ENCODE assay signal across 18 cellular contexts in genomic region chr7:71254751-71255150, GRCh38.
DNase-seq lines count a peak whose midpoint lies in the region; FAIRE-seq and TF ChIP-seq lines count a peak whose summit lies in the region.
"Had no signal": no experiment of that assay in that cellular context is flagged by ENCODE, and none has a peak within 500 bp of the region (broad histone marks: within the 10 kb centered on the region; RNA-seq: fewer than 3 reads in every experiment).

No MANE protein-coding gene starts in this region.

- H4K5ac ChIP-seq in H1 (ENCODE audit: insufficient read length, low read depth, low read length) = no peak overlapping the region

- H3K9ac ChIP-seq in HUES64 (ENCODE audit: low read depth, low read length) (no peak overlapping the region), H1 (replicated peaks in 1 of 4; ENCODE audit: extremely low read depth in 1 of 4, low read depth in 3 of 4, low read length in 3 of 4) (no peak overlapping the region)
- H3K9ac ChIP-seq: BLaER1, GM23248 had no signal

- H3K4me3 ChIP-seq in HUES64 (ENCODE audit: low read length) = no peak overlapping the region
- H3K4me3 ChIP-seq in H1 (ENCODE audit: extremely low read depth in 1 of 4, insufficient read depth in 2 of 4, low read depth in 3 of 4, low read length in 4 of 4) = no peak overlapping the region
- H3K4me3 ChIP-seq in sigmoid colon = no peak overlapping the region
- H3K4me3 ChIP-seq: BLaER1, GM23248, HAP-1 had no signal

- no peak overlapping the region for H3K4me3 Mint-ChIP-seq in progenitor cell of endocrine pancreas (ENCODE audit: low read depth)
- H3K4me3 Mint-ChIP-seq: CD8-positive, alpha-beta memory T cell had no signal

- H3K27me3 ChIP-seq in HUES64 (ENCODE audit: insufficient read depth, low read length) (no peaks in the 10 kb centered on the region), H1 (replicated peaks in 1 of 4; ENCODE audit: control insufficient read depth in 3 of 4, extremely low read depth in 1 of 4, insufficient read depth in 3 of 4, low read length in 3 of 4) (no peaks in the 10 kb centered on the region), sigmoid colon (no peaks in the 10 kb centered on the region)
- H3K27me3 ChIP-seq: BLaER1 had no signal

- no peaks in the 10 kb centered on the region for H3K36me3 ChIP-seq in HUES64 (ENCODE audit: insufficient read depth, low read length)
- peaks cover 0 to 8% (median 3%) of the 10 kb centered on the region in 4 experiments; a peak in 3 of 8 replicates for H3K36me3 ChIP-seq in H1 (ENCODE audit: control insufficient read depth in 2 of 4, insufficient read depth in 4 of 4, low read length in 3 of 4)
- no peaks in the 10 kb centered on the region for H3K36me3 ChIP-seq in sigmoid colon
- H3K36me3 ChIP-seq: BLaER1, HAP-1 had no signal

- H3K4me1 ChIP-seq in HUES64 (ENCODE audit: insufficient read depth, low read length) (peaks cover 11% of the 10 kb centered on the region), H1 (replicated peaks in 1 of 4; ENCODE audit: control insufficient read depth in 3 of 4, insufficient read depth in 4 of 4, low read length in 3 of 4) (peaks cover 1 to 15% (median 4%) of the 10 kb centered on the region in 4 experiments; a peak in 6 of 7 replicates), sigmoid colon (no peaks in the 10 kb centered on the region)
- H3K4me1 ChIP-seq: BLaER1, Caco-2, HAP-1 had no signal

- H3K9me3 Mint-ChIP-seq in progenitor cell of endocrine pancreas (ENCODE audit: low read depth) = peaks cover 7% of the 10 kb centered on the region

- H3K36me3 Mint-ChIP-seq in progenitor cell of endocrine pancreas (ENCODE audit: insufficient read depth) = no peaks in the 10 kb centered on the region
- H3K36me3 Mint-ChIP-seq: CD8-positive, alpha-beta memory T cell had no signal

- no peak for TF ChIP-seq RAD21 in H1 (IDR thresholded peaks at IDR 0.05 in 1 of 2, conservative IDR thresholded peaks at IDR 0.05 in 1 of 2; ENCODE audit: low read depth in 2 of 2, low read length in 2 of 2)

- H3K79me2 ChIP-seq in H1 (ENCODE audit: control insufficient read depth in 1 of 2, insufficient read depth in 2 of 2, low read length in 2 of 2) = peaks cover 0 to 67% of the 10 kb centered on the region in 2 experiments; a peak in 2 of 4 replicates

- WGBS in HUES64 = 92% methylated on average over 3 of the region's 3 CpGs
- 81% methylated on average over 3 of the region's 3 CpGs; no CpG with 5 or more reads in 1 of the 2 experiments for WGBS in H1 (ENCODE audit: extremely low coverage in 1 of 2, insufficient coverage in 1 of 2, insufficient read length in 1 of 2, insufficient replicate concordance in 2 of 2, low coverage in 1 of 2, low lambda C conversion rate in 2 of 2, missing lambda C conversion rate in 1 of 2), 2 experiments
- 87 to 88% methylated on average over 3 of the region's 3 CpGs for WGBS in sigmoid colon, 2 donors

- H3K4ac ChIP-seq in H1 (replicated peaks; ENCODE audit: insufficient read length, low read depth, low read length) = no peak overlapping the region

- no peak overlapping the region for H4K91ac ChIP-seq in H1 (replicated peaks; ENCODE audit: insufficient read length, low read length)

- no peak overlapping the region for H2BK15ac ChIP-seq in H1 (ENCODE audit: low read length)

- peak overlapping the region in 1 of 2 experiments; percentile 63; a peak in 1 of 4 replicates for H3K4me2 ChIP-seq in H1 (ENCODE audit: insufficient read depth in 1 of 2, low read depth in 2 of 2, low read length in 2 of 2)
- H3K4me2 ChIP-seq: BLaER1 had no signal

- H3K14ac ChIP-seq in H1 (ENCODE audit: insufficient read length) = no peak overlapping the region

- no peak overlapping the region for H3K27ac Mint-ChIP-seq in progenitor cell of endocrine pancreas
- H3K27ac Mint-ChIP-seq: CD8-positive, alpha-beta memory T cell had no signal

- H4K20me1 ChIP-seq in H1 (replicated peaks in 1 of 2; ENCODE audit: control insufficient read depth in 1 of 2, insufficient read depth in 2 of 2, low read length in 2 of 2) = no peaks in the 10 kb centered on the region
- H4K20me1 ChIP-seq: BLaER1 had no signal

- H2AFZ ChIP-seq in H1 (ENCODE audit: low read length) = no peak overlapping the region
- H2AFZ ChIP-seq: GM23248 had no signal

- H4K8ac ChIP-seq in H1 (ENCODE audit: extremely low read depth, insufficient read depth, low read length) = no peak overlapping the region

- POLR2A ChIA-PET in H1 (lab: Charles Lee; ENCODE audit: partially characterized antibody) = interaction anchor here (1.3 to 1.6 kb wide), 2 partner anchors 9 to 122 kb away, joined by 3 to 5 read pairs; no protein-coding TSS in a partner anchor

- intact Hi-C loops in sigmoid colon (cut with DNase I) = no loop called here

- CTCF ChIA-PET in H1 (lab: Charles Lee; ENCODE audit: partially characterized antibody) = interaction anchor here (1.0 to 1.9 kb wide), 6 partner anchors 8 to 481 kb away, joined by 4 to 7 read pairs (median 5); no protein-coding TSS in a partner anchor

- no peaks in the 10 kb centered on the region for H3K27me3 Mint-ChIP-seq in progenitor cell of endocrine pancreas
- H3K27me3 Mint-ChIP-seq: CD8-positive, alpha-beta memory T cell had no signal

- no peak for FAIRE-seq in H1 (lab: Jason Lieb, UNC)
- FAIRE-seq: GM18507, HepG2 had no signal

- 0 out of 2 replicates have a peak overlapping the region, but pooled peaks have one; percentile 67 for H2BK5ac ChIP-seq in H1 (ENCODE audit: low read depth, low read length)

- TF ChIP-seq POLR2A in H1 (IDR thresholded peaks at IDR 0.05; ENCODE audit: control extremely low read depth in 1 of 2, low read depth in 2 of 2, low read length in 2 of 2) (no peak), sigmoid colon (IDR thresholded peaks at IDR 0.05) (no peak)

- no peaks in the 10 kb centered on the region for H3K4me1 Mint-ChIP-seq in progenitor cell of endocrine pancreas (ENCODE audit: low read depth)
- H3K4me1 Mint-ChIP-seq: CD8-positive, alpha-beta memory T cell had no signal

- H3K27ac ChIP-seq in HUES64 (ENCODE audit: low read depth, low read length) (peak overlapping the region; percentile 85), H1 (ENCODE audit: low read depth, low read length) (no peak overlapping the region), sigmoid colon (no peak overlapping the region)
- H3K27ac ChIP-seq: 22Rv1, BLaER1, GM23248 had no signal

- TF ChIP-seq EP300 in H1 (IDR thresholded peaks at IDR 0.05; ENCODE audit: borderline replicate concordance in 1 of 2, low read depth in 2 of 2, low read length in 2 of 2) (no peak), sigmoid colon (IDR thresholded peaks at IDR 0.05) (no peak)

- H2BK20ac ChIP-seq in H1 (ENCODE audit: low read length) = no peak overlapping the region

- H3K23me2 ChIP-seq in H1 (ENCODE audit: low read depth, low read length) = no peaks in the 10 kb centered on the region

- TF ChIP-seq CTCF in H1 (IDR thresholded peaks at IDR 0.05; ENCODE audit: control extremely low read depth in 1 of 3, insufficient read depth in 1 of 3, low read depth in 1 of 3, low read length in 3 of 3) (no peak), progenitor cell of endocrine pancreas (IDR thresholded peaks at IDR 0.05; ENCODE audit: unreplicated experiment) (no peak), sigmoid colon (IDR thresholded peaks at IDR 0.05) (no peak)

- no peak overlapping the region for H3K18ac ChIP-seq in H1 (ENCODE audit: extremely low read depth, low read length)

- peaks cover 6% of the 10 kb centered on the region for H3K79me1 ChIP-seq in H1 (ENCODE audit: low read depth, low read length)

- H2BK12ac ChIP-seq in H1 (ENCODE audit: low read depth, low read length) = no peak overlapping the region

- 0 out of 2 replicates have a peak, but pooled peaks cover 5% of the 10 kb centered on the region for H3K9me3 ChIP-seq in HUES64 (ENCODE audit: insufficient read depth, low read depth, low read length)
- peaks cover 12 to 18% of the 10 kb centered on the region in 2 experiments; a peak in 3 of 4 replicates for H3K9me3 ChIP-seq in H1 (ENCODE audit: insufficient read depth in 2 of 2, low read depth in 1 of 2, low read length in 1 of 2)
- H3K9me3 ChIP-seq in sigmoid colon = no peaks in the 10 kb centered on the region
- H3K9me3 ChIP-seq: HAP-1 had no signal

- peak overlapping the region; percentile 43 for H2BK120ac ChIP-seq in H1 (replicated peaks; ENCODE audit: low read depth, low read length)

- no peak overlapping the region for H3K56ac ChIP-seq in H1 (replicated peaks; ENCODE audit: insufficient read length, low read depth, low read length)

- no peak overlapping the region for H2AK5ac ChIP-seq in H1 (ENCODE audit: low read depth, low read length)

- no peak overlapping the region for H3K23ac ChIP-seq in H1 (ENCODE audit: insufficient read length)

- peak; percentile 24 for DNase-seq in Ammon's horn (ENCODE audit: low spot score)
- DNase-seq in H1 (ENCODE audit: low read depth in 1 of 2, low spot score in 2 of 2) = no peak
- peak; percentile 64 for DNase-seq in middle frontal gyrus (ENCODE audit: extremely low spot score, low spot score)
- no peak for DNase-seq in activated effector memory CD4-positive, alpha-beta T cell treated with Interleukin-2 at 50 U/mL for 16 hours
- DNase-seq in progenitor cell of endocrine pancreas (ENCODE audit: low spot score, unreplicated experiment) = no peak
- DNase-seq in sigmoid colon = no peak
- no peak for DNase-seq in NCI-H510A treated with DMSO at 0.1 percent for 48 hours (lab: John Stamatoyannopoulos, UW)
- DNase-seq: Caco-2; CD8-positive, alpha-beta memory T cell; DND-41; GF-D8; GM23248 had no signal

TF ChIP-seq in H1, 55 proteins besides CTCF, POLR2A, EP300 and RAD21 (continues in another document):
- TF ChIP-seq MAX (IDR thresholded peaks at IDR 0.05) = no peak
- no peak for TF ChIP-seq CBX5 (IDR thresholded peaks at IDR 0.05; ENCODE audit: low read depth, low read length)
- no peak for TF ChIP-seq CTBP2 (IDR thresholded peaks at IDR 0.05; ENCODE audit: borderline replicate concordance, insufficient read depth, insufficient read length, low read length)
- TF ChIP-seq SAP30 (IDR thresholded peaks at IDR 0.05; ENCODE audit: insufficient read depth, insufficient replicate concordance, low read length) = no peak
- TF ChIP-seq TAF7 (optimal IDR thresholded peaks at IDR 0.05; ENCODE audit: borderline replicate concordance, low read depth, low read length) = no peak
- no peak for TF ChIP-seq CHD1 (IDR thresholded peaks at IDR 0.05; ENCODE audit: low read depth, low read length)
- no peak for TF ChIP-seq HDAC2 (IDR thresholded peaks at IDR 0.05; ENCODE audit: borderline replicate concordance in 1 of 2, low read depth in 2 of 2, low read length in 2 of 2)
- TF ChIP-seq GTF2F1 (IDR thresholded peaks at IDR 0.05; ENCODE audit: borderline replicate concordance, low read depth, low read length) = no peak
- TF ChIP-seq TEAD4 (IDR thresholded peaks at IDR 0.05; ENCODE audit: low read depth, low read length) = no peak
- TF ChIP-seq CHD2 (IDR thresholded peaks at IDR 0.05; ENCODE audit: low read length) = no peak

Comparison
In these comparisons a context has a peak if more than half of its experiments do, and no peak if none do; other contexts are left out.
1. DNase-seq: peak in Ammon's horn (single experiment) and middle frontal gyrus (single experiment); none in H1 (0 of 2), activated effector memory CD4-positive, alpha-beta T cell treated with Interleukin-2 at 50 U/mL for 16 hours (single experiment), progenitor cell of endocrine pancreas (single experiment), sigmoid colon (single experiment) and NCI-H510A treated with DMSO at 0.1 percent for 48 hours (single experiment).